Comparison of ENCODE assay signal across 19 cellular contexts in genomic region chr12:98893126-98893525, GRCh38.
DNase-seq lines count a peak whose midpoint lies in the region; ATAC-seq lines count a peak whose summit lies in the region.
"Had no signal": no experiment of that assay in that cellular context is flagged by ENCODE, and none has a peak within 500 bp of the region (broad histone marks: within the 10 kb centered on the region; RNA-seq: fewer than 3 reads in every experiment).

No MANE protein-coding gene starts in this region.

- DNase-seq in NCI-H1417 (lab: John Stamatoyannopoulos, UW) (peak; percentile 6 to 72 (median 30)), NCI-H1417 treated with DMSO at 0.1 percent for 48 hours (lab: John Stamatoyannopoulos, UW) (no peak), NCI-H2227 (lab: John Stamatoyannopoulos, UW; ENCODE audit: unreplicated experiment) (peak; percentile 75), globus pallidus (ENCODE audit: low spot score) (peak; percentile 60), retina (peak; percentile 59), islet precursor cell (no peak), mucosa of gallbladder (ENCODE audit: low spot score) (no peak)
- DNase-seq: activated naive CD8-positive, alpha-beta T cell treated with anti-CD3 and anti-CD28 coated beads, Interleukin-2, amount 50 U/mL, for 24 hours; activated T-cell treated with anti-CD3 and anti-CD28 coated beads, Interleukin-2, amount 50 U/mL, for 48 hours; heart right ventricle; left ventricle myocardium inferior; naive thymus-derived CD8-positive, alpha-beta T cell; NCI-H146; NK-92 treated with Interleukin-12 subunit alpha and Interleukin-12 subunit beta, amount 100 ng/mL, for 24 hours; right cardiac atrium; SHP77; stimulated activated CD4-positive, alpha-beta T cell treated with anti-CD3 and anti-CD28 coated beads, Interleukin-2, amount 100 ng/mL, for 48 hours; transverse colon had no signal

- no peak for ATAC-seq in HG03342 (IDR thresholded peaks at IDR 0.05; ENCODE audit: unreplicated experiment)
- ATAC-seq: activated naive CD8-positive, alpha-beta T cell treated with anti-CD3 and anti-CD28 coated beads, Interleukin-2, amount 50 U/mL, for 24 hours; heart right ventricle; naive thymus-derived CD8-positive, alpha-beta T cell; right cardiac atrium had no signal

Comparison
In these comparisons a context has a peak if more than half of its experiments do, and no peak if none do; other contexts are left out.
1. DNase-seq: peak in NCI-H1417 (3 of 3), NCI-H2227 (single experiment), globus pallidus (single experiment) and retina (single experiment); none in NCI-H1417 treated with DMSO at 0.1 percent for 48 hours (single experiment), islet precursor cell (single experiment) and mucosa of gallbladder (single experiment).